1 cellular context compared by ENCODE assay signal in the genomic region with DNA sequence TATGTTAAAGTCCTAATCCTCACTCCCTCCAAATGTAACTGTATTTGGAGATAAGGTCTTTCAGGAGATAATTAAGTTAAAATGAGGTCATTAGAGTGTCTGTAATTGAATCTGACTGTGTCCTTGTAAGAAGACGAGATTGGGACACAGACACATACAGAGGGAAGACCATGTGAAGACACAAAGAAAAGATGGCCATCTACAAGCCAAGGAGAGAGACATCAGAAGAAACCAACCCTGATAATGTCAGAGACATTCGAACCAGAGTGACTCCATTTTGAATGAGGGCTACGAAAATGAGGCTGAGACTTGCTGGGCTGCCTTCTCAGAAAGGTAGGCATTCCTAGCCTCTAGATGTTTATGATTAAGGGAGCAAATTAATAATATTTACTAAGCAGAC.
TF ChIP-seq lines count a peak whose summit lies in the region.

No MANE protein-coding gene starts in this region.

TF ChIP-seq in K562, 482 proteins besides CTCF, POLR2A, EP300 and RAD21 (continued from another document and continues in another):
- peak; percentile 87; the same call in 1 of the 2 replicates for TF ChIP-seq PATZ1 (CRISPR knock-in tag; IDR thresholded peaks at IDR 0.05; ENCODE audit: borderline replicate concordance)
- TF ChIP-seq ESRRA (IDR thresholded peaks at IDR 0.05; ENCODE audit: borderline replicate concordance, low read depth): no peak
- no peak for TF ChIP-seq BCOR (IDR thresholded peaks at IDR 0.05)
- TF ChIP-seq RBM14 (IDR thresholded peaks at IDR 0.05; ENCODE audit: borderline replicate concordance, insufficient read depth, low read depth, low read length): no peak
- TF ChIP-seq SETDB1 (IDR thresholded peaks at IDR 0.05; ENCODE audit: low read length): no peak
- TF ChIP-seq MECOM (CRISPR knock-in tag; IDR thresholded peaks at IDR 0.05): peak; percentile 76
- TF ChIP-seq ZBTB17 (CRISPR knock-in tag; IDR thresholded peaks at IDR 0.05): peak; percentile 91
- TF ChIP-seq CC2D1A (IDR thresholded peaks at IDR 0.05): no peak
- no peak for TF ChIP-seq MTA1 (IDR thresholded peaks at IDR 0.05; ENCODE audit: borderline replicate concordance)
- no peak for TF ChIP-seq SFPQ (IDR thresholded peaks at IDR 0.05; ENCODE audit: low read depth, low read length)
- TF ChIP-seq MYC (IDR thresholded peaks at IDR 0.05; ENCODE audit: low read depth, low read length): no peak
- TF ChIP-seq MYC (CRISPR knock-in tag; IDR thresholded peaks at IDR 0.05; ENCODE audit: borderline replicate concordance, low read depth): no peak
- no peak for TF ChIP-seq NFIX (CRISPR knock-in tag; IDR thresholded peaks at IDR 0.05; ENCODE audit: low read depth)
- TF ChIP-seq, protein P1, sequence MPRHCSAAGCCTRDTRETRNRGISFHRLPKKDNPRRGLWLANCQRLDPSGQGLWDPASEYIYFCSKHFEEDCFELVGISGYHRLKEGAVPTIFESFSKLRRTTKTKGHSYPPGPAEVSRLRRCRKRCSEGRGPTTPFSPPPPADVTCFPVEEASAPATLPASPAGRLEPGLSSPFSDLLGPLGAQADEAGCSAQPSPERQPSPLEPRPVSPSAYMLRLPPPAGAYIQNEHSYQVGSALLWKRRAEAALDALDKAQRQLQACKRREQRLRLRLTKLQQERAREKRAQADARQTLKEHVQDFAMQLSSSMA (CRISPR knock-in tag; IDR thresholded peaks at IDR 0.05): no peak
- TF ChIP-seq MXI1 (IDR thresholded peaks at IDR 0.05; ENCODE audit: low read depth, low read length): no peak
- no peak for TF ChIP-seq HNRNPUL1 (IDR thresholded peaks at IDR 0.05; ENCODE audit: low read length)
- peak; percentile 90 for TF ChIP-seq NFXL1 (CRISPR knock-in tag; IDR thresholded peaks at IDR 0.05)
- no peak for TF ChIP-seq BRD9 (IDR thresholded peaks at IDR 0.05; ENCODE audit: low read depth, partially characterized antibody)
- TF ChIP-seq, protein P2, sequence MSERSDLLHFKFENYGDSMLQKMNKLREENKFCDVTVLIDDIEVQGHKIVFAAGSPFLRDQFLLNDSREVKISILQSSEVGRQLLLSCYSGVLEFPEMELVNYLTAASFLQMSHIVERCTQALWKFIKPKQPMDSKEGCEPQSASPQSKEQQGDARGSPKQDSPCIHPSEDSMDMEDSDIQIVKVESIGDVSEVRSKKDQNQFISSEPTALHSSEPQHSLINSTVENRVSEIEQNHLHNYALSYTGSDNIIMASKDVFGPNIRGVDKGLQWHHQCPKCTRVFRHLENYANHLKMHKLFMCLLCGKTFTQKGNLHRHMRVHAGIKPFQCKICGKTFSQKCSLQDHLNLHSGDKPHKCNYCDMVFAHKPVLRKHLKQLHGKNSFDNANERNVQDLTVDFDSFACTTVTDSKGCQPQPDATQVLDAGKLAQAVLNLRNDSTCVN (CRISPR knock-in tag; IDR thresholded peaks at IDR 0.05): peak; percentile 70; the same call in 1 of the 2 replicates
- TF ChIP-seq TCFL5 (CRISPR knock-in tag; conservative IDR thresholded peaks at IDR 0.05): no peak
- peak; percentile 87 for TF ChIP-seq MEF2D (tag; conservative IDR thresholded peaks at IDR 0.05; ENCODE audit: low read depth)
- TF ChIP-seq SIN3A (IDR thresholded peaks at IDR 0.05; ENCODE audit: borderline replicate concordance in 2 of 2, control insufficient read depth in 1 of 2, low read depth in 2 of 2, low read length in 2 of 2): no peak
- no peak for TF ChIP-seq FOS (IDR thresholded peaks at IDR 0.05; ENCODE audit: extremely low read depth, insufficient read length)
- no peak for TF ChIP-seq MITF (IDR thresholded peaks at IDR 0.05)
- no peak for TF ChIP-seq EGR1 (conservative IDR thresholded peaks at IDR 0.05)
- no peak for TF ChIP-seq ILF3 (IDR thresholded peaks at IDR 0.05; ENCODE audit: borderline replicate concordance)
- peak; percentile 80; the same call in 1 of the 2 replicates for TF ChIP-seq THRB (CRISPR knock-in tag; conservative IDR thresholded peaks at IDR 0.05)
- TF ChIP-seq BDP1 (IDR thresholded peaks at IDR 0.05; ENCODE audit: insufficient read depth, insufficient read length): no peak
- peak; percentile 81 for TF ChIP-seq FOXO4 (CRISPR knock-in tag; IDR thresholded peaks at IDR 0.05)
- peak in 1 of 3 experiments; percentile 64; a peak in 2 of 6 replicates for TF ChIP-seq ZBTB11 (CRISPR knock-in tag; IDR thresholded peaks at IDR 0.05)
- no peak for TF ChIP-seq DACH1 (IDR thresholded peaks at IDR 0.05; ENCODE audit: partially characterized antibody)
- TF ChIP-seq TAF9B (IDR thresholded peaks at IDR 0.05; ENCODE audit: partially characterized antibody): no peak
- no peak for TF ChIP-seq ZBED1 (IDR thresholded peaks at IDR 0.05)
- TF ChIP-seq STAT5B (CRISPR knock-in tag; IDR thresholded peaks at IDR 0.05): no peak
- no peak for TF ChIP-seq ZSCAN29 (IDR thresholded peaks at IDR 0.05)
- no peak; the same call in 1 of the 2 replicates for TF ChIP-seq TAF7 (tag; IDR thresholded peaks at IDR 0.05)
- no peak for TF ChIP-seq HMGN3 (IDR thresholded peaks at IDR 0.05; ENCODE audit: borderline replicate concordance, extremely low read depth, insufficient read length, low read depth, low read length)
- peak; percentile 72; the same call in 1 of the 2 replicates for TF ChIP-seq ZSCAN32 (CRISPR knock-in tag; IDR thresholded peaks at IDR 0.05)
- no peak for TF ChIP-seq ZC3H11A (IDR thresholded peaks at IDR 0.05; ENCODE audit: low read depth, low read length)
- TF ChIP-seq, protein P3, sequence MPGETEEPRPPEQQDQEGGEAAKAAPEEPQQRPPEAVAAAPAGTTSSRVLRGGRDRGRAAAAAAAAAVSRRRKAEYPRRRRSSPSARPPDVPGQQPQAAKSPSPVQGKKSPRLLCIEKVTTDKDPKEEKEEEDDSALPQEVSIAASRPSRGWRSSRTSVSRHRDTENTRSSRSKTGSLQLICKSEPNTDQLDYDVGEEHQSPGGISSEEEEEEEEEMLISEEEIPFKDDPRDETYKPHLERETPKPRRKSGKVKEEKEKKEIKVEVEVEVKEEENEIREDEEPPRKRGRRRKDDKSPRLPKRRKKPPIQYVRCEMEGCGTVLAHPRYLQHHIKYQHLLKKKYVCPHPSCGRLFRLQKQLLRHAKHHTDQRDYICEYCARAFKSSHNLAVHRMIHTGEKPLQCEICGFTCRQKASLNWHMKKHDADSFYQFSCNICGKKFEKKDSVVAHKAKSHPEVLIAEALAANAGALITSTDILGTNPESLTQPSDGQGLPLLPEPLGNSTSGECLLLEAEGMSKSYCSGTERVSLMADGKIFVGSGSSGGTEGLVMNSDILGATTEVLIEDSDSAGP (CRISPR knock-in tag; IDR thresholded peaks at IDR 0.05): no peak
- no peak for TF ChIP-seq FOXP1 (CRISPR knock-in tag; IDR thresholded peaks at IDR 0.05)
